In genomic region chr17:50181155-50181554, GRCh38 we compare ENCODE assay signal across 1 cellular context.
TF ChIP-seq lines count a peak whose summit lies in the region.

No MANE protein-coding gene starts in this region.

TF ChIP-seq in HepG2, 621 proteins besides CTCF, POLR2A, EP300 and RAD21:
- TF ChIP-seq, protein P1, sequence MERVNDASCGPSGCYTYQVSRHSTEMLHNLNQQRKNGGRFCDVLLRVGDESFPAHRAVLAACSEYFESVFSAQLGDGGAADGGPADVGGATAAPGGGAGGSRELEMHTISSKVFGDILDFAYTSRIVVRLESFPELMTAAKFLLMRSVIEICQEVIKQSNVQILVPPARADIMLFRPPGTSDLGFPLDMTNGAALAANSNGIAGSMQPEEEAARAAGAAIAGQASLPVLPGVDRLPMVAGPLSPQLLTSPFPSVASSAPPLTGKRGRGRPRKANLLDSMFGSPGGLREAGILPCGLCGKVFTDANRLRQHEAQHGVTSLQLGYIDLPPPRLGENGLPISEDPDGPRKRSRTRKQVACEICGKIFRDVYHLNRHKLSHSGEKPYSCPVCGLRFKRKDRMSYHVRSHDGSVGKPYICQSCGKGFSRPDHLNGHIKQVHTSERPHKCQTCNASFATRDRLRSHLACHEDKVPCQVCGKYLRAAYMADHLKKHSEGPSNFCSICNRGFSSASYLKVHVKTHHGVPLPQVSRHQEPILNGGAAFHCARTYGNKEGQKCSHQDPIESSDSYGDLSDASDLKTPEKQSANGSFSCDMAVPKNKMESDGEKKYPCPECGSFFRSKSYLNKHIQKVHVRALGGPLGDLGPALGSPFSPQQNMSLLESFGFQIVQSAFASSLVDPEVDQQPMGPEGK (CRISPR knock-in tag; IDR thresholded peaks at IDR 0.05) = peak; percentile 55
- TF ChIP-seq FOXA1 (IDR thresholded peaks at IDR 0.05) (no peak), FOXA1 (CRISPR knock-in tag; IDR thresholded peaks at IDR 0.05) (peak; percentile 37; the same call in 1 of the 2 replicates), XRCC5 (optimal IDR thresholded peaks at IDR 0.05; ENCODE audit: low read length) (peak; percentile 19), HIC2 (CRISPR knock-in tag; IDR thresholded peaks at IDR 0.05; ENCODE audit: low read depth) (peak; percentile 85), PTBP1 (IDR thresholded peaks at IDR 0.05; ENCODE audit: low read depth, low read length, poor library complexity, severe bottlenecking) (no peak), PCBP1 (IDR thresholded peaks at IDR 0.05; ENCODE audit: borderline replicate concordance, low read depth, low read length) (0 out of 2 replicates have a peak, but pooled peaks have one; percentile 48), HNRNPL (IDR thresholded peaks at IDR 0.05; ENCODE audit: low read depth, low read length) (peak; percentile 100), ZNF513 (CRISPR knock-in tag; conservative IDR thresholded peaks at IDR 0.05) (no peak), RAD51 (IDR thresholded peaks at IDR 0.05; ENCODE audit: borderline replicate concordance) (0 out of 2 replicates have a peak, but pooled peaks have one; percentile 21), USF2 (IDR thresholded peaks at IDR 0.05; ENCODE audit: low read depth, low read length) (peak; percentile 62), USF2 (CRISPR knock-in tag; IDR thresholded peaks at IDR 0.05; ENCODE audit: borderline replicate concordance) (peak; percentile 42; the same call in 1 of the 2 replicates), ISL2 (CRISPR knock-in tag; IDR thresholded peaks at IDR 0.05) (no peak)
- TF ChIP-seq, protein P2, sequence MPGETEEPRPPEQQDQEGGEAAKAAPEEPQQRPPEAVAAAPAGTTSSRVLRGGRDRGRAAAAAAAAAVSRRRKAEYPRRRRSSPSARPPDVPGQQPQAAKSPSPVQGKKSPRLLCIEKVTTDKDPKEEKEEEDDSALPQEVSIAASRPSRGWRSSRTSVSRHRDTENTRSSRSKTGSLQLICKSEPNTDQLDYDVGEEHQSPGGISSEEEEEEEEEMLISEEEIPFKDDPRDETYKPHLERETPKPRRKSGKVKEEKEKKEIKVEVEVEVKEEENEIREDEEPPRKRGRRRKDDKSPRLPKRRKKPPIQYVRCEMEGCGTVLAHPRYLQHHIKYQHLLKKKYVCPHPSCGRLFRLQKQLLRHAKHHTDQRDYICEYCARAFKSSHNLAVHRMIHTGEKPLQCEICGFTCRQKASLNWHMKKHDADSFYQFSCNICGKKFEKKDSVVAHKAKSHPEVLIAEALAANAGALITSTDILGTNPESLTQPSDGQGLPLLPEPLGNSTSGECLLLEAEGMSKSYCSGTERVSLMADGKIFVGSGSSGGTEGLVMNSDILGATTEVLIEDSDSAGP (CRISPR knock-in tag; IDR thresholded peaks at IDR 0.05; ENCODE audit: borderline replicate concordance) = 0 out of 2 replicates have a peak, but pooled peaks have one; percentile 11
